8 cellular contexts compared by ENCODE assay signal in genomic region chrX:135421932-135422809, GRCh38.
DNase-seq lines count a peak whose midpoint lies in the region; ATAC-seq and TF ChIP-seq lines count a peak whose summit lies in the region.

SMIM10L2A (plus strand) TSS chrX:135421944; CDS start chrX:135422132, 188 bp downstream.

- peak; percentile 51 for ATAC-seq in GM21723 (IDR thresholded peaks at IDR 0.05; ENCODE audit: unreplicated experiment)

- no peaks in the 10 kb centered on the region; the same call in 1 of the 2 replicates for H3K27me3 ChIP-seq in GM06990 (replicated peaks; ENCODE audit: control insufficient read depth, insufficient read depth, low read length)
- H3K27me3 ChIP-seq in KMS-11 (ENCODE audit: insufficient read depth, low read depth), result no peaks in the 10 kb centered on the region
- H3K27me3 ChIP-seq in neutrophil, result peaks cover 23% of the 10 kb centered on the region

- H3K4me2 ChIP-seq in KMS-11, result peak within 1 kb of the TSS; percentile 21; the same call in 1 of the 2 replicates

- H4K20me1 ChIP-seq in KMS-11 (ENCODE audit: insufficient read depth), result no peaks in the 10 kb centered on the region

- no peaks in the 10 kb centered on the region for H3K79me2 ChIP-seq in KMS-11 (ENCODE audit: insufficient read depth, low read depth)

- no peaks in the 10 kb centered on the region for H3K9me3 ChIP-seq in neutrophil

- TF ChIP-seq CTCF in GM06990 (IDR thresholded peaks at IDR 0.05; ENCODE audit: insufficient read depth, low read length, poor library complexity, severe bottlenecking) (no peak), KMS-11 (conservative IDR thresholded peaks at IDR 0.05; ENCODE audit: low read depth, low read length) (no peak), coronary artery (IDR thresholded peaks at IDR 0.05) (no peak), neutrophil (IDR thresholded peaks at IDR 0.05) (no peak)

- H3K4me3 ChIP-seq in GM06990 (replicated peaks; ENCODE audit: low read depth, low read length), result peak within 1 kb of the TSS; percentile 47
- H3K4me3 ChIP-seq in KMS-11 (IDR thresholded peaks at IDR 0.05; ENCODE audit: insufficient read depth, low read depth, low read length), result no peak within 1 kb of the TSS
- H3K4me3 ChIP-seq in coronary artery, result peak within 1 kb of the TSS; percentile 70
- H3K4me3 ChIP-seq in neutrophil (ENCODE audit: low read depth in 1 of 2, low read length in 1 of 2), result peak within 1 kb of the TSS; percentile 58 to 61

- no peak for DNase-seq in GM06990 (ENCODE audit: extremely low read depth, insufficient read length)
- DNase-seq in coronary artery (ENCODE audit: low spot score), result no peak
- no peak for DNase-seq in NCI-H2227 (lab: John Stamatoyannopoulos, UW; ENCODE audit: unreplicated experiment)
- DNase-seq in activated CD8-positive, alpha-beta memory T cell treated with anti-CD3 and anti-CD28 coated beads for 24 hours, result no peak
- no peak for DNase-seq in NCI-H82 (lab: John Stamatoyannopoulos, UW)

- H3K27ac ChIP-seq in KMS-11 (no peak within 1 kb of the TSS), coronary artery (no peak within 1 kb of the TSS), neutrophil (peak within 1 kb of the TSS; percentile 42)

- no peak within 1 kb of the TSS for H3K9ac ChIP-seq in KMS-11

- H3K4me1 ChIP-seq in KMS-11 (ENCODE audit: low read depth, poor library complexity, severe bottlenecking) (no peaks in the 10 kb centered on the region), neutrophil (ENCODE audit: control insufficient read depth in 1 of 2, insufficient read depth in 1 of 2, low read depth in 1 of 2, low read length in 1 of 2) (peaks cover 5 to 13% of the 10 kb centered on the region in 2 experiments)

- H3K36me3 ChIP-seq in GM06990 (ENCODE audit: control insufficient read depth, insufficient read depth, low read length) (no peaks in the 10 kb centered on the region), KMS-11 (ENCODE audit: insufficient read depth) (no peaks in the 10 kb centered on the region), neutrophil (no peaks in the 10 kb centered on the region)

- peak within 1 kb of the TSS; percentile 76 for H2AFZ ChIP-seq in KMS-11 (ENCODE audit: low read depth)
